34 cellular contexts compared by ENCODE assay signal in genomic region chr2:26793518-26793917, GRCh38. TPM values are rescaled to one million over a fixed set of nuclear protein-coding genes. Genes with fewer than 3 reads are reported as not detected.
"Had no signal": no experiment of that assay in that cellular context is flagged by ENCODE, and none has a peak within 500 bp of the region (broad histone marks: within the 10 kb centered on the region; RNA-seq: fewer than 3 reads in every experiment).

No MANE protein-coding gene starts in this region.

- DNase-seq: activated B cell treated with CpG ODN at 0.5 μM for 24 hours; activated CD4-positive, alpha-beta memory T cell treated with anti-CD3 and anti-CD28 coated beads, Interleukin-2, amount 10 ng/mL, durations not matched to agents 7 days and 5 days; activated CD4-positive, alpha-beta T cell treated with anti-CD3 and anti-CD28 coated beads for 4 hours; activated CD4-positive, alpha-beta T cell treated with anti-CD3 and anti-CD28 coated beads, Interleukin-2, amount 10 ng/mL, durations not matched to agents 24 days and 14 days; activated CD4-positive, alpha-beta T cell treated with anti-CD3 and anti-CD28 coated beads, Interleukin-2, amount 50 U/mL, for 48 hours; activated CD4-positive, CD25-positive, alpha-beta regulatory T cell treated with anti-CD3 and anti-CD28 coated beads, Interleukin-2, amount 50 U/mL, for 72 hours; activated CD8-positive, alpha-beta memory T cell treated with anti-CD3 and anti-CD28 coated beads for 24 hours; activated CD8-positive, alpha-beta memory T cell treated with anti-CD3 and anti-CD28 coated beads, Interleukin-2, amount 10 ng/mL, durations not matched to agents 7 days and 5 days; activated CD8-positive, alpha-beta memory T cell treated with anti-CD3 and anti-CD28 coated beads, Interleukin-2, amount 50 U/mL, for 48 hours; activated effector memory CD4-positive, alpha-beta T cell treated with anti-CD3 and anti-CD28 coated beads, Interleukin-2, amount 50 U/mL, for 16 hours; activated gamma-delta T cell treated with Interleukin-2 at 50 U/mL for 16 hours; activated naive CD4-positive, alpha-beta T cell; activated naive CD4-positive, alpha-beta T cell treated with anti-CD3 and anti-CD28 coated beads for 36 hours; activated naive CD4-positive, alpha-beta T cell treated with anti-CD3 and anti-CD28 coated beads, Interleukin-2, amount 50 U/mL, for 16 hours; activated naive CD8-positive, alpha-beta T cell treated with anti-CD3 and anti-CD28 coated beads for 36 hours; activated T-cell treated with anti-CD3 and anti-CD28 coated beads, Interleukin-2, amount 50 U/mL, for 24 hours; activated T-cell treated with anti-CD3 and anti-CD28 coated beads, Interleukin-2, amount 50 U/mL, for 48 hours; amniotic stem cell; aorta; body of pancreas; caudate nucleus; cerebellar nuclear complex; T-helper 1 cell; T-helper 2 cell; T-helper 9 cell had no signal

- H3K9me3 Mint-ChIP-seq: activated B cell treated with CpG ODN at 0.5 μM for 24 hours; central memory CD8-positive, alpha-beta T cell had no signal

- H3K4me1 ChIP-seq: adrenal gland, body of pancreas had no signal

- H3K27ac Mint-ChIP-seq: activated B cell treated with CpG ODN at 0.5 μM for 24 hours; activated CD4-positive, alpha-beta memory T cell treated with anti-CD3 and anti-CD28 coated beads, Interleukin-2, amount 10 ng/mL, durations not matched to agents 7 days and 5 days; activated CD4-positive, alpha-beta T cell treated with anti-CD3 and anti-CD28 coated beads, Interleukin-2, amount 10 ng/mL, durations not matched to agents 24 days and 14 days; activated CD8-positive, alpha-beta memory T cell treated with anti-CD3 and anti-CD28 coated beads, Interleukin-2, amount 10 ng/mL, durations not matched to agents 7 days and 5 days; activated naive CD4-positive, alpha-beta T cell treated with anti-CD3 and anti-CD28 coated beads for 36 hours; activated naive CD8-positive, alpha-beta T cell treated with anti-CD3 and anti-CD28 coated beads for 36 hours; activated T-cell treated with anti-CD3 and anti-CD28 coated beads, Interleukin-2, amount 50 U/mL, for 24 hours; activated T-helper 17 cell treated with anti-CD3 and anti-CD28 coated beads, Interleukin-2, amount 50 U/mL, for 72 hours; T-helper 1 cell treated with Interleukin-12 subunit alpha and Interleukin-12 subunit beta and Interleukin-4 antibody, amounts not matched to agents 30 μg/mL and 1 μg/mL, for 36 hours had no signal

- H3K27me3 ChIP-seq: adrenal gland, body of pancreas, cardiac muscle cell had no signal

- H3K36me3 ChIP-seq: adrenal gland, cardiac muscle cell had no signal

- ATAC-seq: activated CD8-positive, alpha-beta memory T cell treated with anti-CD3 and anti-CD28 coated beads, Interleukin-2, amount 10 ng/mL, durations not matched to agents 7 days and 5 days; activated naive CD4-positive, alpha-beta T cell treated with anti-CD3 and anti-CD28 coated beads, Interleukin-2, amount 50 U/mL, for 72 hours; activated T-helper 17 cell treated with anti-CD3 and anti-CD28 coated beads, Interleukin-2, amount 50 U/mL, for 72 hours; body of pancreas had no signal

- H3K27me3 Mint-ChIP-seq: activated B cell treated with CpG ODN at 0.5 μM for 24 hours; activated CD4-positive, alpha-beta memory T cell treated with anti-CD3 and anti-CD28 coated beads, Interleukin-2, amount 10 ng/mL, durations not matched to agents 7 days and 5 days; activated CD4-positive, alpha-beta T cell treated with anti-CD3 and anti-CD28 coated beads, Interleukin-2, amount 10 ng/mL, durations not matched to agents 24 days and 14 days; activated CD8-positive, alpha-beta memory T cell treated with anti-CD3 and anti-CD28 coated beads, Interleukin-2, amount 10 ng/mL, durations not matched to agents 7 days and 5 days; central memory CD8-positive, alpha-beta T cell had no signal

- H3K4me3 ChIP-seq: adrenal gland, body of pancreas, cardiac muscle cell had no signal

- H3K27ac ChIP-seq: adrenal gland, body of pancreas, cardiac muscle cell, VCaP had no signal

- H3K4me3 Mint-ChIP-seq: activated B cell treated with CpG ODN at 0.5 μM for 24 hours; activated CD4-positive, alpha-beta memory T cell treated with anti-CD3 and anti-CD28 coated beads, Interleukin-2, amount 10 ng/mL, durations not matched to agents 7 days and 5 days; activated CD4-positive, alpha-beta T cell treated with anti-CD3 and anti-CD28 coated beads, Interleukin-2, amount 10 ng/mL, durations not matched to agents 24 days and 14 days; activated CD8-positive, alpha-beta memory T cell treated with anti-CD3 and anti-CD28 coated beads, Interleukin-2, amount 10 ng/mL, durations not matched to agents 7 days and 5 days; activated naive CD4-positive, alpha-beta T cell treated with anti-CD3 and anti-CD28 coated beads for 36 hours; activated naive CD8-positive, alpha-beta T cell treated with anti-CD3 and anti-CD28 coated beads for 36 hours; activated T-cell treated with anti-CD3 and anti-CD28 coated beads, Interleukin-2, amount 50 U/mL, for 24 hours; activated T-helper 17 cell treated with anti-CD3 and anti-CD28 coated beads, Interleukin-2, amount 50 U/mL, for 72 hours; central memory CD8-positive, alpha-beta T cell; T-helper 1 cell treated with Interleukin-12 subunit alpha and Interleukin-12 subunit beta and Interleukin-4 antibody, amounts not matched to agents 30 μg/mL and 1 μg/mL, for 36 hours; T-helper 2 cell treated with Interferon-gamma antibody and Interleukin-4, amounts not matched to agents 5 μg/mL and 100 μg/mL, for 36 hours had no signal

- H3K9me3 ChIP-seq: adrenal gland, body of pancreas had no signal

- H3K4me1 Mint-ChIP-seq: activated B cell treated with CpG ODN at 0.5 μM for 24 hours; activated naive CD8-positive, alpha-beta T cell treated with anti-CD3 and anti-CD28 coated beads for 36 hours; central memory CD8-positive, alpha-beta T cell had no signal

RNA-seq across cellular contexts. Expression of gene CENPA, which starts 7.7 kb away (rescaled TPM):
- total RNA-seq: body of pancreas, bronchial epithelial cell had no signal

RNA-seq across cellular contexts. Expression of gene DPYSL5, which starts 54.4 kb away (rescaled TPM):
- total RNA-seq: activated B cell treated with CpG ODN at 0.5 μM for 24 hours; activated CD4-positive, alpha-beta memory T cell treated with anti-CD3 and anti-CD28 coated beads, Interleukin-2, amount 10 ng/mL, durations not matched to agents 7 days and 5 days; activated CD4-positive, alpha-beta T cell treated with anti-CD3 and anti-CD28 coated beads, Interleukin-2, amount 10 ng/mL, durations not matched to agents 24 days and 14 days; activated CD8-positive, alpha-beta memory T cell treated with anti-CD3 and anti-CD28 coated beads, Interleukin-2, amount 10 ng/mL, durations not matched to agents 7 days and 5 days; activated naive CD4-positive, alpha-beta T cell treated with anti-CD3 and anti-CD28 coated beads, Interleukin-2, amount 50 U/mL, for 72 hours; activated naive CD8-positive, alpha-beta T cell treated with anti-CD3 and anti-CD28 coated beads for 36 hours; activated T-helper 17 cell treated with anti-CD3 and anti-CD28 coated beads, Interleukin-2, amount 50 U/mL, for 72 hours; aorta; body of pancreas; bronchial epithelial cell had no signal
